ENCODE assay signal across 19 cellular contexts in genomic region chr15:99721896-99722295, GRCh38.
"Had no signal": no experiment of that assay in that cellular context is flagged by ENCODE, and none has a peak within 500 bp of the region (broad histone marks: within the 10 kb centered on the region; RNA-seq: fewer than 3 reads in every experiment).

No MANE protein-coding gene starts in this region.

- H3K27ac Mint-ChIP-seq: brain; dendritic cell treated with granulocyte-macrophage colony-stimulating factor and Interleukin-4, amounts not matched to agents 40 ng/mL and 50 ng/mL, for 4 days; mesothelial cell of epicardium; neural progenitor cell; stimulated activated memory B cell treated with anti-CD40 and anti-IgM and Interleukin-4, amounts not matched to agents 10 μg/mL and 1 μg/mL and 100 μg/mL, for 72 hours had no signal

- H3K4me3 Mint-ChIP-seq: brain; dendritic cell treated with granulocyte-macrophage colony-stimulating factor and Interleukin-4, amounts not matched to agents 40 ng/mL and 50 ng/mL, for 4 days; mesothelial cell of epicardium; neural progenitor cell; stimulated activated memory B cell treated with anti-CD40 and anti-IgM and Interleukin-4, amounts not matched to agents 10 μg/mL and 1 μg/mL and 100 μg/mL, for 72 hours had no signal

- H3K9me3 Mint-ChIP-seq: dendritic cell treated with granulocyte-macrophage colony-stimulating factor and Interleukin-4, amounts not matched to agents 40 ng/mL and 50 ng/mL, for 4 days; stimulated activated memory B cell treated with anti-CD40 and anti-IgM and Interleukin-4, amounts not matched to agents 10 μg/mL and 1 μg/mL and 100 μg/mL, for 72 hours had no signal

- H3K27me3 Mint-ChIP-seq: stimulated activated memory B cell treated with anti-CD40 and anti-IgM and Interleukin-4, amounts not matched to agents 10 μg/mL and 1 μg/mL and 100 μg/mL, for 72 hours had no signal

- H3K9me3 ChIP-seq: pancreas, transverse colon had no signal

- H3K36me3 ChIP-seq: neural progenitor cell, pancreas, transverse colon had no signal

- H3K4me1 ChIP-seq: neural progenitor cell had no signal

- ATAC-seq: stimulated activated memory B cell treated with anti-CD40 and anti-IgM and Interleukin-4, amounts not matched to agents 10 μg/mL and 1 μg/mL and 100 μg/mL, for 72 hours had no signal

- H3K27me3 ChIP-seq: neural progenitor cell, pancreas, transverse colon had no signal

- H3K9ac ChIP-seq: neural progenitor cell had no signal

- H3K4me2 ChIP-seq: neural progenitor cell, smooth muscle cell had no signal

- H3K4me1 Mint-ChIP-seq: mesothelial cell of epicardium had no signal

- H3K27ac ChIP-seq: neural progenitor cell, pancreas, transverse colon had no signal

- DNase-seq: activated CD4-positive, alpha-beta T cell treated with anti-CD3 and anti-CD28 coated beads, Interleukin-2, amount 50 U/mL, for 48 hours; activated CD4-positive, CD25-positive, alpha-beta regulatory T cell; activated CD8-positive, alpha-beta memory T cell treated with anti-CD3 and anti-CD28 coated beads, Interleukin-2, amount 50 U/mL, for 48 hours; activated naive CD4-positive, alpha-beta T cell treated with Interleukin-2 at 50 U/mL for 16 hours; cerebellar nuclear complex; erythroblast; foreskin melanocyte; kidney glomerular epithelial cell; pancreas; SIG-M5; substantia nigra; T-helper 2 cell; transverse colon had no signal

- H2AFZ ChIP-seq: neural progenitor cell had no signal

- H3K4me3 ChIP-seq: neural progenitor cell, pancreas, smooth muscle cell, transverse colon had no signal
